18 cellular contexts compared by ENCODE assay signal in the genomic region with DNA sequence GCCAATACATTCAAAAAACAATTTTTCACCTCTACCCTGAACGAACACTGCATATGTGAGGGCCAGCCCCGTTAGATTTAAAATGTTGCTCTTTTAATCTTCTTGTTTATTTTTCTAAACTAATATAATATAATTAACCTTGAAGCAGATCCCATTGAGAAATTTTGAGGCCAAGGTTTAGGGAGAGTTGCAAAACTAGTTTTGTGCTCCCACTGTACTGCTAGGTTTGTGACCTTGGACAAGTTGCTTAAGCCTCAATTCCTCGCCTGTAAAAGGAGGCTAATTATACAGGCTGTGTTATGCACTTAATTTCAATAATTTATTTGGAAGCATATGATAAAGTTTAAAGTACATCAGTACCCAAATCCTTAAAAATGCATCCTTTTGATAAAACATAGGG. TPM values are rescaled to one million over a fixed set of nuclear protein-coding genes. Genes with fewer than 3 reads are reported as not detected.
DNase-seq lines count a peak whose midpoint lies in the region; ATAC-seq and TF ChIP-seq lines count a peak whose summit lies in the region.
"Had no signal": no experiment of that assay in that cellular context is flagged by ENCODE, and none has a peak within 500 bp of the region (broad histone marks: within the 10 kb centered on the region; RNA-seq: fewer than 3 reads in every experiment).

No MANE protein-coding gene starts in this region.

- H3K9me3 ChIP-seq in T-helper 17 cell (ENCODE audit: control insufficient read depth, low read length, poor library complexity, severe bottlenecking), result no peaks in the 10 kb centered on the region
- H3K9me3 ChIP-seq in hepatocyte (ENCODE audit: low read depth), result no peaks in the 10 kb centered on the region

- peaks cover 46% of the 10 kb centered on the region for H3K36me3 Mint-ChIP-seq in activated naive CD4-positive, alpha-beta T cell treated with anti-CD3 and anti-CD28 coated beads for 36 hours (ENCODE audit: low read depth)
- H3K36me3 Mint-ChIP-seq in activated naive CD4-positive, alpha-beta T cell treated with anti-CD3 and anti-CD28 coated beads, Interleukin-2, amount 10 ng/mL, durations not matched to agents 7 days and 5 days, result peaks cover 4% of the 10 kb centered on the region
- no peaks in the 10 kb centered on the region for H3K36me3 Mint-ChIP-seq in T-helper 17 cell (ENCODE audit: low read depth)

- H3K36me3 ChIP-seq in hepatocyte (replicated peaks; ENCODE audit: insufficient read depth, low read depth), result no peaks in the 10 kb centered on the region

- intact Hi-C loops in activated naive CD4-positive, alpha-beta T cell treated with anti-CD3 and anti-CD28 coated beads for 36 hours (cut with micrococcal nuclease), result loop anchor here (5.0 to 10.0 kb wide), 3 partner anchors 735 to 838 kb away; no protein-coding TSS in a partner anchor
- intact Hi-C loops in dorsolateral prefrontal cortex (cut with DNase I), result no loop called here

- no peaks in the 10 kb centered on the region for H4K20me1 ChIP-seq in hepatocyte (ENCODE audit: insufficient read depth, poor library complexity, severe bottlenecking)

- H3K27ac Mint-ChIP-seq in activated naive CD4-positive, alpha-beta T cell treated with anti-CD3 and anti-CD28 coated beads for 36 hours, result peak overlapping the region; percentile 99
- no peak overlapping the region for H3K27ac Mint-ChIP-seq in activated naive CD4-positive, alpha-beta T cell treated with anti-CD3 and anti-CD28 coated beads, Interleukin-2, amount 10 ng/mL, durations not matched to agents 7 days and 5 days
- peak overlapping the region; percentile 95 for H3K27ac Mint-ChIP-seq in T-helper 17 cell

- no peaks in the 10 kb centered on the region for H3K79me2 ChIP-seq in hepatocyte

- no peak overlapping the region for H2AFZ ChIP-seq in hepatocyte
- H2AFZ ChIP-seq: GM23248 had no signal

- TF ChIP-seq CTCF in hepatocyte (IDR thresholded peaks at IDR 0.05; ENCODE audit: poor library complexity) (no peak), dorsolateral prefrontal cortex (IDR thresholded peaks at IDR 0.05 in 54 of 56, conservative IDR thresholded peaks at IDR 0.05 in 2 of 56; ENCODE audit: low read depth in 1 of 56, partially characterized antibody in 56 of 56) (no peak)

- peaks cover 6% of the 10 kb centered on the region for H3K9me3 Mint-ChIP-seq in activated naive CD4-positive, alpha-beta T cell treated with anti-CD3 and anti-CD28 coated beads for 36 hours
- H3K9me3 Mint-ChIP-seq in activated naive CD4-positive, alpha-beta T cell treated with anti-CD3 and anti-CD28 coated beads, Interleukin-2, amount 10 ng/mL, durations not matched to agents 7 days and 5 days, result peaks cover 5% of the 10 kb centered on the region

- peak overlapping the region; percentile 75 for H3K4me3 Mint-ChIP-seq in activated naive CD4-positive, alpha-beta T cell treated with anti-CD3 and anti-CD28 coated beads for 36 hours
- H3K4me3 Mint-ChIP-seq in activated naive CD4-positive, alpha-beta T cell treated with anti-CD3 and anti-CD28 coated beads, Interleukin-2, amount 10 ng/mL, durations not matched to agents 7 days and 5 days, result no peak overlapping the region
- H3K4me3 Mint-ChIP-seq in T-helper 17 cell, result no peak overlapping the region

- H3K9me2 ChIP-seq in hepatocyte (replicated peaks; ENCODE audit: insufficient read depth), result no peaks in the 10 kb centered on the region

- H3K27ac ChIP-seq in hepatocyte, result peak overlapping the region; percentile 35
- H3K27ac ChIP-seq in dorsolateral prefrontal cortex, result no peak overlapping the region
- H3K27ac ChIP-seq: GM23248, HL-60 had no signal

- WGBS in hepatocyte (ENCODE audit: low lambda C conversion rate, missing lambda C conversion rate), result 51% methylated on average over 3 of the region's 3 CpGs

- peaks cover 68% of the 10 kb centered on the region for H3K4me1 Mint-ChIP-seq in activated naive CD4-positive, alpha-beta T cell treated with anti-CD3 and anti-CD28 coated beads for 36 hours (ENCODE audit: low read depth)
- peaks cover 60% of the 10 kb centered on the region for H3K4me1 Mint-ChIP-seq in activated naive CD4-positive, alpha-beta T cell treated with anti-CD3 and anti-CD28 coated beads, Interleukin-2, amount 10 ng/mL, durations not matched to agents 7 days and 5 days
- H3K4me1 Mint-ChIP-seq in T-helper 17 cell, result peaks cover 30% of the 10 kb centered on the region

- no peak for DNase-seq in activated naive CD4-positive, alpha-beta T cell treated with anti-CD3 and anti-CD28 coated beads for 36 hours
- no peak for DNase-seq in activated naive CD4-positive, alpha-beta T cell treated with anti-CD3 and anti-CD28 coated beads, Interleukin-2, amount 10 ng/mL, durations not matched to agents 7 days and 5 days
- DNase-seq in T-helper 17 cell (no peak), hepatocyte (ENCODE audit: low spot score) (no peak), NCI-H1694 (lab: John Stamatoyannopoulos, UW) (no peak), NCI-H2107 treated with DMSO at 0.1 percent for 48 hours (lab: John Stamatoyannopoulos, UW; ENCODE audit: unreplicated experiment) (no peak), dorsolateral prefrontal cortex (no peak)
- DNase-seq: ACHN, AML-193, GM23248, NCI-H187 treated with DMSO at 0.1 percent for 48 hours, NCI-H2171, NCI-H446, NCI-H69, SHP77 had no signal

- H3K4me1 ChIP-seq in hepatocyte (ENCODE audit: insufficient read depth), result peaks cover 10% of the 10 kb centered on the region

- CTCF ChIA-PET in activated naive CD4-positive, alpha-beta T cell treated with anti-CD3 and anti-CD28 coated beads for 36 hours (lab: Charles Lee), result interaction anchor here (13.5 kb wide), 1 partner anchor 43 kb away, joined by 147 read pairs; no protein-coding TSS in a partner anchor
- CTCF ChIA-PET in activated naive CD4-positive, alpha-beta T cell treated with anti-CD3 and anti-CD28 coated beads, Interleukin-2, amount 10 ng/mL, durations not matched to agents 7 days and 5 days (lab: Charles Lee), result interaction anchor here (3.6 to 13.1 kb wide), 2 partner anchors 21 to 42 kb away, joined by 17 to 175 read pairs; no protein-coding TSS in a partner anchor

- peak overlapping the region; percentile 43 for H3K4me2 ChIP-seq in hepatocyte

- no peak overlapping the region for H3K4me3 ChIP-seq in hepatocyte
- H3K4me3 ChIP-seq in dorsolateral prefrontal cortex, result no peak overlapping the region
- H3K4me3 ChIP-seq: GM23248 had no signal

- H3K27me3 ChIP-seq in hepatocyte (no peaks in the 10 kb centered on the region), dorsolateral prefrontal cortex (no peaks in the 10 kb centered on the region)

- H3K27me3 Mint-ChIP-seq in activated naive CD4-positive, alpha-beta T cell treated with anti-CD3 and anti-CD28 coated beads for 36 hours (ENCODE audit: low read depth), result no peaks in the 10 kb centered on the region
- no peaks in the 10 kb centered on the region for H3K27me3 Mint-ChIP-seq in activated naive CD4-positive, alpha-beta T cell treated with anti-CD3 and anti-CD28 coated beads, Interleukin-2, amount 10 ng/mL, durations not matched to agents 7 days and 5 days
- H3K27me3 Mint-ChIP-seq in T-helper 17 cell, result peaks cover 5% of the 10 kb centered on the region

- ATAC-seq in T-helper 17 cell, result no peak
- ATAC-seq: HCT116 had no signal

RNA-seq across cellular contexts. Expression of gene IL23R, which starts 3.7 kb away (rescaled TPM):
- total RNA-seq in activated naive CD4-positive, alpha-beta T cell treated with anti-CD3 and anti-CD28 coated beads for 36 hours, result 10 to 100 TPM; 12.2 to 14.9 TPM
- 1 to 10 TPM; 2.4 to 2.8 TPM for total RNA-seq in T-helper 17 cell
- 0.20 and 0.96 TPM in 2 replicates for total RNA-seq in hepatocyte
- 0.16 TPM in 1 of 2 replicates, not detected in the other for polyA plus RNA-seq in hepatocyte
- total RNA-seq in dorsolateral prefrontal cortex, result under 1 TPM in 3 of 120 experiments, not detected in 117; 0.22 to 0.44 (median 0.30) TPM
- total RNA-seq: GM23248 had no signal
- polyA plus RNA-seq: GM23248 had no signal

RNA-seq across cellular contexts. Expression of gene C1orf141, which starts 35.2 kb away (rescaled TPM):
- total RNA-seq in activated naive CD4-positive, alpha-beta T cell treated with anti-CD3 and anti-CD28 coated beads for 36 hours, result under 1 TPM in 1 of 2 experiments, not detected in 1; 0.25 TPM
- not detected for total RNA-seq in T-helper 17 cell
- not detected in 2 replicates for total RNA-seq in hepatocyte
- not detected in 2 replicates for polyA plus RNA-seq in hepatocyte
- total RNA-seq in dorsolateral prefrontal cortex, result 1 to 10 TPM in 8 of 120 experiments, under 1 TPM in 38, not detected in 74; 0.12 to 1.7 (median 0.56) TPM
- total RNA-seq: GM23248, OCI-LY7 had no signal
- polyA plus RNA-seq: GM23248 had no signal
